Comparison of ENCODE assay signal across 14 cellular contexts in the genomic region with DNA sequence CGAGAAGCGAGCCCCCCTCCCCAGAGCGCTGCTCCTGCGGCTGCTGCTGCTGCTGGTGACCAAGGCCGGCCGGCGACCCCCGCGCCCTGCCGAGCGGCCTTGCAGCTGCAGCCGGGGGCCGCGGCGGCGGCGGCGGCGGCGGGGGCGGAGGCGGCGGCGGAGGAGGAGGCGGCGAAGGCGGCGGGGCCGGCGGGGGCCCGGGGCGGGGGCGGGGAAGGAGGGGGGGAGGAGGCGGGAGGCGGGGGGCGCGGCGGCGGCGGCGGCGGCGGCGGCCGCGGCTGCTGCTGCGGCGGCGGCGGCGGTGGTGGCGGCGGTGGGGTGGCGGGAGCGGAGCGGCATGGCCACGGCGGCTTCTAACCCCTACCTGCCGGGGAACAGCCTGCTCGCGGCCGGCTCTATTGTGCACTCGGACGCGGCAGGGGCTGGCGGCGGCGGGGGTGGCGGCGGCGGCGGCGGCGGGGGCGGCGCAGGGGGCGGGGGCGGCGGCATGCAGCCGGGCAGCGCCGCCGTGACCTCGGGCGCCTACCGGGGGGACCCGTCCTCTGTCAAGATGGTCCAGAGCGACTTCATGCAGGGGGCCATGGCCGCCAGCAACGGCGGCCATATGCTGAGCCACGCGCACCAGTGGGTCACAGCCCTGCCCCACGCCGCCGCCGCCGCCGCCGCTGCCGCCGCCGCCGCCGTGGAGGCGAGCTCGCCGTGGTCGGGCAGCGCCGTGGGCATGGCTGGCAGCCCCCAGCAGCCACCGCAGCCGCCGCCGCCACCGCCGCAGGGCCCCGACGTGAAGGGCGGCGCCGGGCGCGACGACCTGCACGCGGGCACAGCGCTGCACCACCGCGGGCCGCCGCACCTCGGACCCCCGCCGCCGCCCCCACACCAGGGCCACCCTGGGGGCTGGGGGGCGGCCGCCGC. TPM values are rescaled to one million over a fixed set of nuclear protein-coding genes. Genes with fewer than 3 reads are reported as not detected.
DNase-seq lines count a peak whose midpoint lies in the region; FAIRE-seq and TF ChIP-seq lines count a peak whose summit lies in the region.
"Had no signal": no experiment of that assay in that cellular context is flagged by ENCODE, and none has a peak within 500 bp of the region (broad histone marks: within the 10 kb centered on the region; RNA-seq: fewer than 3 reads in every experiment).

No MANE protein-coding gene starts in this region.

- CTCF ChIA-PET in HEK293 (lab: Yijun Ruan, JAX): no interaction called here
- CTCF ChIA-PET in H1 (lab: Charles Lee; ENCODE audit: partially characterized antibody): interaction anchor here (1.9 kb wide), 1 partner anchor 12 kb away, joined by 5 read pairs; no protein-coding TSS in a partner anchor

- H2BK5ac ChIP-seq in H1 (ENCODE audit: low read depth, low read length): no peak overlapping the region

- peak overlapping the region; percentile 97 for H3K27ac ChIP-seq in HEK293 (ENCODE audit: extremely low read depth, low read depth, low read length)
- H3K27ac ChIP-seq in H1 (ENCODE audit: low read depth, low read length): no peak overlapping the region
- no peak overlapping the region for H3K27ac ChIP-seq in right atrium auricular region

- no peaks in the 10 kb centered on the region for H3K79me1 ChIP-seq in H1 (ENCODE audit: low read depth, low read length)

- no peak for TF ChIP-seq EP300 in H1 (IDR thresholded peaks at IDR 0.05; ENCODE audit: borderline replicate concordance in 1 of 2, low read depth in 2 of 2, low read length in 2 of 2)

- no peak overlapping the region for H3K4ac ChIP-seq in H1 (replicated peaks; ENCODE audit: insufficient read length, low read depth, low read length)

- no peak overlapping the region for H3K18ac ChIP-seq in H1 (ENCODE audit: extremely low read depth, low read length)

- no peak overlapping the region for H4K5ac ChIP-seq in H1 (ENCODE audit: insufficient read length, low read depth, low read length)

- H3K4me1 ChIP-seq in HEK293 (ENCODE audit: control insufficient read depth, insufficient read depth, low read length) (peaks cover 9% of the 10 kb centered on the region), H1 (replicated peaks in 1 of 4; ENCODE audit: control insufficient read depth in 3 of 4, insufficient read depth in 4 of 4, low read length in 3 of 4) (peaks cover 11 to 25% (median 13%) of the 10 kb centered on the region in 4 experiments), neuron (ENCODE audit: insufficient read depth, low read length) (peaks cover 8% of the 10 kb centered on the region), right atrium auricular region (peaks cover 0 to 49% of the 10 kb centered on the region in 2 donors)

- peak overlapping the region; percentile 64 to 92 for H3K4me2 ChIP-seq in H1 (ENCODE audit: insufficient read depth in 1 of 2, low read depth in 2 of 2, low read length in 2 of 2)

- peaks cover 9% of the 10 kb centered on the region; the same call in 1 of the 2 replicates for H3K23me2 ChIP-seq in H1 (ENCODE audit: low read depth, low read length)

- no peak overlapping the region for H2AK5ac ChIP-seq in H1 (ENCODE audit: low read depth, low read length)

- no peak overlapping the region for H3K56ac ChIP-seq in H1 (replicated peaks; ENCODE audit: insufficient read length, low read depth, low read length)

- H2BK12ac ChIP-seq in H1 (ENCODE audit: low read depth, low read length): no peak overlapping the region

- in situ Hi-C loops in ACHN (cut with HindIII; ENCODE audit: low pct_ligation_motif_present, low pct_unique_long_range_greater_than_20kb, low sequenced_read_pairs): no loop called here

- H4K91ac ChIP-seq in H1 (replicated peaks; ENCODE audit: insufficient read length, low read length): no peak overlapping the region

- TF ChIP-seq RAD21 in H1 (IDR thresholded peaks at IDR 0.05 in 1 of 2, conservative IDR thresholded peaks at IDR 0.05 in 1 of 2; ENCODE audit: low read depth in 2 of 2, low read length in 2 of 2): no peak

- WGBS in H1 (ENCODE audit: extremely low coverage in 1 of 2, insufficient coverage in 1 of 2, insufficient read length in 1 of 2, insufficient replicate concordance in 2 of 2, low coverage in 1 of 2, low lambda C conversion rate in 2 of 2, missing lambda C conversion rate in 1 of 2), 2 experiments: 0% methylated on average over 1 of the region's 139 CpGs; no CpG with 5 or more reads in 1 of the 2 experiments

- POLR2A ChIA-PET in HEK293 (lab: Yijun Ruan, JAX): interaction anchor here (0.6 kb wide), 1 partner anchor 18 kb away, joined by 4 read pairs; no protein-coding TSS in a partner anchor
- POLR2A ChIA-PET in H1 (lab: Charles Lee; ENCODE audit: partially characterized antibody): interaction anchor here (1.4 kb wide), 1 partner anchor 22 kb away, joined by 3 read pairs; no protein-coding TSS in a partner anchor

- H2AFZ ChIP-seq in H1 (ENCODE audit: low read length) (no peak overlapping the region), neuron (ENCODE audit: low read depth, low read length) (no peak overlapping the region)

- H3K9me3 ChIP-seq in HEK293 (ENCODE audit: control insufficient read depth, insufficient read depth, low read depth, low read length): no peaks in the 10 kb centered on the region
- no peaks in the 10 kb centered on the region for H3K9me3 ChIP-seq in H1 (ENCODE audit: insufficient read depth in 2 of 2, low read depth in 1 of 2, low read length in 1 of 2)
- no peaks in the 10 kb centered on the region for H3K9me3 ChIP-seq in neuron (ENCODE audit: low read length)
- no peaks in the 10 kb centered on the region for H3K9me3 ChIP-seq in right atrium auricular region

- H3K14ac ChIP-seq in H1 (ENCODE audit: insufficient read length): no peak overlapping the region

- H3K27me3 ChIP-seq in H1 (replicated peaks in 1 of 4; ENCODE audit: control insufficient read depth in 3 of 4, extremely low read depth in 1 of 4, insufficient read depth in 3 of 4, low read length in 3 of 4) (peaks cover 61 to 85% (median 72%) of the 10 kb centered on the region in 4 experiments), neuron (ENCODE audit: insufficient read depth, low read length) (no peaks in the 10 kb centered on the region), right atrium auricular region (peaks cover 56 to 72% of the 10 kb centered on the region in 2 donors)

- H3K36me3 ChIP-seq in HEK293 (ENCODE audit: control insufficient read depth in 2 of 2, insufficient read depth in 1 of 2, low read length in 2 of 2) (peaks cover 6 to 8% of the 10 kb centered on the region in 2 experiments), H1 (ENCODE audit: control insufficient read depth in 2 of 4, insufficient read depth in 4 of 4, low read length in 3 of 4) (peaks cover 0 to 4% (median 0%) of the 10 kb centered on the region in 4 experiments; a peak in 1 of 8 replicates), neuron (ENCODE audit: insufficient read depth, low read length) (peaks cover 39% of the 10 kb centered on the region), right atrium auricular region (no peaks in the 10 kb centered on the region)

- no peak overlapping the region for H3K23ac ChIP-seq in H1 (ENCODE audit: insufficient read length)

- H4K8ac ChIP-seq in H1 (ENCODE audit: extremely low read depth, insufficient read depth, low read length): no peak overlapping the region

- peak; percentile 27 for DNase-seq in ACHN
- peak in 1 of 2 experiments; percentile 48 for DNase-seq in H1 (ENCODE audit: low read depth in 1 of 2, low spot score in 2 of 2)
- no peak for DNase-seq in RCC 7860 (ENCODE audit: low spot score)
- no peak for DNase-seq in cerebellar nuclear complex (lab: John Stamatoyannopoulos, UW)
- no peak for DNase-seq in activated T-cell treated with anti-CD3 and anti-CD28 coated beads, Interleukin-2, amount 50 U/mL, for 48 hours
- DNase-seq in right atrium auricular region (ENCODE audit: low spot score): no peak
- DNase-seq: activated CD4-positive, CD25-positive, alpha-beta regulatory T cell treated with anti-CD3 and anti-CD28 coated beads, Interleukin-2, amount 50 U/mL, for 72 hours; activated T-cell treated with anti-CD3 and anti-CD28 coated beads, Interleukin-2, amount 50 U/mL, for 1 hour; CD4-positive, alpha-beta memory T cell; mammary epithelial cell; NCI-H146; stimulated activated CD4-positive, alpha-beta T cell treated with anti-CD3 and anti-CD28 coated beads, Interleukin-1b, Interleukin-23, amount 100 ng/mL, for 48 hours had no signal

- TF ChIP-seq POLR2A in H1 (IDR thresholded peaks at IDR 0.05; ENCODE audit: control extremely low read depth in 1 of 2, low read depth in 2 of 2, low read length in 2 of 2): no peak

- H3K9ac ChIP-seq in H1 (replicated peaks in 1 of 4; ENCODE audit: extremely low read depth in 1 of 4, low read depth in 3 of 4, low read length in 3 of 4): no peak overlapping the region

- no peak for FAIRE-seq in H1 (lab: Jason Lieb, UNC)
- no peak for FAIRE-seq in RCC 7860 (lab: Jason Lieb, UNC)

- H2BK120ac ChIP-seq in H1 (replicated peaks; ENCODE audit: low read depth, low read length): no peak overlapping the region

- TF ChIP-seq CTCF in HEK293 (tag by site-specific recombination; IDR thresholded peaks at IDR 0.05): no peak
- no peak for TF ChIP-seq CTCF in H1 (IDR thresholded peaks at IDR 0.05; ENCODE audit: control extremely low read depth in 1 of 3, insufficient read depth in 1 of 3, low read depth in 1 of 3, low read length in 3 of 3)
- TF ChIP-seq CTCF in right atrium auricular region (IDR thresholded peaks at IDR 0.05): no peak

- H3K79me2 ChIP-seq in H1 (ENCODE audit: control insufficient read depth in 1 of 2, insufficient read depth in 2 of 2, low read length in 2 of 2): no peaks in the 10 kb centered on the region

- H4K20me1 ChIP-seq in H1 (replicated peaks in 1 of 2; ENCODE audit: control insufficient read depth in 1 of 2, insufficient read depth in 2 of 2, low read length in 2 of 2): peaks cover 3 to 9% of the 10 kb centered on the region in 2 experiments

- H2BK20ac ChIP-seq in H1 (ENCODE audit: low read length): no peak overlapping the region

- H2BK15ac ChIP-seq in H1 (ENCODE audit: low read length): no peak overlapping the region

- H3K4me3 ChIP-seq in HEK293 (ENCODE audit: low read depth, low read length): peak overlapping the region; percentile 62
- peak overlapping the region; percentile 15 to 78 (median 22); a peak in 5 of 8 replicates for H3K4me3 ChIP-seq in H1 (ENCODE audit: extremely low read depth in 1 of 4, insufficient read depth in 2 of 4, low read depth in 3 of 4, low read length in 4 of 4)
- H3K4me3 ChIP-seq in neuron (ENCODE audit: low read length): peak overlapping the region; percentile 97
- no peak overlapping the region for H3K4me3 ChIP-seq in right atrium auricular region

RNA-seq across cellular contexts. Expression of a gene that starts 1.5 kb away (rescaled TPM):
- 0.09 and 0.10 TPM in 2 replicates for total RNA-seq in H1 (2021; fragmentation: NEBNext Ultra II Directional; extraction: Animal tissue kit (Norgen Biotek cat#: 25700))
- polyA plus RNA-seq in H1 (2011; rRNA removed): 0.02 TPM in 1 of 2 replicates, not detected in the other
- not detected for polyA plus RNA-seq in H1 (2011; cell fraction: cytosol; rRNA removed)
- polyA plus RNA-seq in H1 (2011; cell fraction: nucleus; rRNA removed): 0.03 TPM
- 0.05 TPM in 2 of 4 replicates, not detected in the others for polyA plus RNA-seq in H1 (2012, experiment 1 of 2)
- not detected for polyA plus RNA-seq in H1 (2012, experiment 2 of 2)
- polyA plus RNA-seq in H1 (2013, experiment 1 of 2): 0.10 TPM
- 0.04 TPM for polyA plus RNA-seq in H1 (2013, experiment 2 of 2)
- not detected in 2 replicates for polyA minus RNA-seq in H1 (2011; rRNA and poly(A)+ RNA removed)
- polyA minus RNA-seq in H1 (2011; cell fraction: cytosol; rRNA and poly(A)+ RNA removed): not detected
- not detected for polyA minus RNA-seq in H1 (2011; cell fraction: nucleus; rRNA and poly(A)+ RNA removed)
- total RNA-seq in right atrium auricular region: under 1 TPM in 1 of 2 donors, not detected in 1; 0.79 TPM
- total RNA-seq: CD4-positive, alpha-beta memory T cell; mammary epithelial cell had no signal
- polyA plus RNA-seq: CD4-positive, alpha-beta memory T cell; mammary epithelial cell had no signal

Comparison
In these comparisons a context has a peak if more than half of its experiments do, and no peak if none do; other contexts are left out.
1. H3K4me3 ChIP-seq: peak in HEK293 (single experiment), H1 (4 of 4) and neuron (single experiment); none in right atrium auricular region (0 of 2).